In genomic region chr11:86214710-86215109, GRCh38 we compare ENCODE assay signal across 9 cellular contexts. TPM values are rescaled to one million over a fixed set of nuclear protein-coding genes. Genes with fewer than 3 reads are reported as not detected.
DNase-seq lines count a peak whose midpoint lies in the region; ATAC-seq and TF ChIP-seq lines count a peak whose summit lies in the region.
"Had no signal": no experiment of that assay in that cellular context is flagged by ENCODE, and none has a peak within 500 bp of the region (broad histone marks: within the 10 kb centered on the region; RNA-seq: fewer than 3 reads in every experiment).

No MANE protein-coding gene starts in this region.

- no peak overlapping the region for H3K4me3 Mint-ChIP-seq in type B pancreatic cell
- H3K4me3 Mint-ChIP-seq: CD4-positive, CD25-positive, alpha-beta regulatory T cell had no signal

- no peak overlapping the region for H3K4me3 ChIP-seq in astrocyte of the spinal cord (ENCODE audit: low read depth, low read length)
- H3K4me3 ChIP-seq in left ventricle myocardium inferior, result no peak overlapping the region
- H3K4me3 ChIP-seq in tibial artery, result no peak overlapping the region

- H3K36me3 Mint-ChIP-seq in type B pancreatic cell, result no peaks in the 10 kb centered on the region
- H3K36me3 Mint-ChIP-seq: CD4-positive, CD25-positive, alpha-beta regulatory T cell had no signal

- peak; percentile 38 for ATAC-seq in HG03521 (IDR thresholded peaks at IDR 0.05; ENCODE audit: unreplicated experiment)

- H3K27me3 ChIP-seq in left ventricle myocardium inferior (ENCODE audit: low read depth) (no peaks in the 10 kb centered on the region), tibial artery (no peaks in the 10 kb centered on the region)

- in situ Hi-C loops in astrocyte of the spinal cord (cut with HindIII; ENCODE audit: low sequenced_read_pairs), result no loop called here

- H3K27ac ChIP-seq in left ventricle myocardium inferior (replicated peaks) (no peak overlapping the region), tibial artery (no peak overlapping the region)

- no peaks in the 10 kb centered on the region for H3K9me3 ChIP-seq in left ventricle myocardium inferior (replicated peaks)
- H3K9me3 ChIP-seq in tibial artery, result no peaks in the 10 kb centered on the region

- H3K4me1 Mint-ChIP-seq in type B pancreatic cell (ENCODE audit: unreplicated experiment), result peaks cover 8% of the 10 kb centered on the region

- peaks cover 4% of the 10 kb centered on the region for H3K27me3 Mint-ChIP-seq in type B pancreatic cell
- H3K27me3 Mint-ChIP-seq: CD4-positive, CD25-positive, alpha-beta regulatory T cell had no signal

- H3K4me1 ChIP-seq in left ventricle myocardium inferior (peaks cover 9% of the 10 kb centered on the region), tibial artery (peaks cover 0 to 14% (median 1%) of the 10 kb centered on the region in 4 donors)

- H3K9me3 Mint-ChIP-seq in type B pancreatic cell, result peaks cover 4% of the 10 kb centered on the region
- H3K9me3 Mint-ChIP-seq: CD4-positive, CD25-positive, alpha-beta regulatory T cell had no signal

- intact Hi-C loops in left ventricle myocardium inferior (cut with micrococcal nuclease) (loop anchor here (5.0 to 10.0 kb wide), 2 partner anchors 272 to 350 kb away; no protein-coding TSS in a partner anchor), tibial artery (cut with DNase I; ENCODE audit: low total_unique reads) (loop anchor here (10.0 kb wide), 1 partner anchor 360 kb away; the partner anchor contains the start of gene CCDC83)

- peak overlapping the region; percentile 89 for H3K27ac Mint-ChIP-seq in type B pancreatic cell
- H3K27ac Mint-ChIP-seq: CD4-positive, CD25-positive, alpha-beta regulatory T cell had no signal

- TF ChIP-seq CTCF in astrocyte of the spinal cord (IDR thresholded peaks at IDR 0.05; ENCODE audit: low read depth, low read length), result peak; percentile 23
- no peak for TF ChIP-seq CTCF in type B pancreatic cell (conservative IDR thresholded peaks at IDR 0.05)
- TF ChIP-seq CTCF in left ventricle myocardium inferior (IDR thresholded peaks at IDR 0.05; ENCODE audit: borderline replicate concordance), result no peak
- TF ChIP-seq CTCF in tibial artery (IDR thresholded peaks at IDR 0.05), result no peak

- DNase-seq in activated gamma-delta T cell treated with anti-CD3 and anti-CD28 coated beads, Interleukin-2, amount 50 U/mL, for 16 hours (ENCODE audit: low read depth), result peak; percentile 9
- DNase-seq in activated gamma-delta T cell treated with Interleukin-2 at 50 U/mL for 16 hours, result no peak
- no peak for DNase-seq in astrocyte of the spinal cord (ENCODE audit: low read depth, low spot score)
- DNase-seq in type B pancreatic cell (ENCODE audit: extremely low spot score, unreplicated experiment), result no peak
- no peak for DNase-seq in left ventricle myocardium inferior
- no peak for DNase-seq in T1000 (lab: John Stamatoyannopoulos, UW)
- no peak for DNase-seq in tibial artery

- H3K36me3 ChIP-seq in left ventricle myocardium inferior (no peaks in the 10 kb centered on the region), tibial artery (no peaks in the 10 kb centered on the region)

RNA-seq across cellular contexts. Expression of gene EED, which starts 29.8 kb away (rescaled TPM):
- total RNA-seq in type B pancreatic cell (ENCODE audit: low replicate concordance) (35.3 and 44.7 TPM in 2 replicates), left ventricle myocardium inferior (13.1 TPM)
